ENCODE assay signal across 24 cellular contexts in the genomic region with DNA sequence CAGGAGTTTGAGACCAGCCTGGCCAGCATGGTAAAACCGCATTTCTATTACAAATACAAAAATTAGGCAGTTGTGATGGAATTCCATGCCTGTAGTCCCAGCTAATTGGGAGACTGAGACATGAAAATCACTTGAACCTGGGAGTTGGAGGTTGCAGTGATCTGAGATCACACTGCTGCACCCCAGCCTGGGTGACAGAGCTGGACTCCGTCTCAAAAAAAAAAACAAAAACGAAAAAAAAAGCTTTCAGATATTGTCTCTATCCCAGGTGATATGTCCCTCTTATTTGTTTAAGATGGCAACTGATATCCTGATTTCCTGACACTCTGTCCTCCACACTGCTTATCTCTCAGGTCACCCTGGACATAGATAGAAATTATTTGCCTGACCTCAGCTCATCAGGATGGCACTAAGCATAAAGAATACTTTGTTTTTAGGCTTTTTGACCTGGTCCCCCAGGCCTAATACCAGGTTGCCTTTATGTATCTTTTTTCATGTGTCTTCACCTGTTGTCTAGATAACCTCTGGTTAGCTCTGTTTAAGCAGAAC.
A peak's percentile ranks its signal among the peaks of the same experiment; 100 is the strongest.
DNase-seq lines count a peak whose midpoint lies in the region; ATAC-seq, FAIRE-seq and TF ChIP-seq lines count a peak whose summit lies in the region.
"Had no signal": no experiment of that assay in that cellular context is flagged by ENCODE, and none has a peak within 500 bp of the region (broad histone marks: within the 10 kb centered on the region; RNA-seq: fewer than 3 reads in every experiment).

No MANE protein-coding gene starts in this region.

- no peaks in the 10 kb centered on the region for H3K27me3 ChIP-seq in HepG2 (ENCODE audit: control insufficient read depth in 1 of 2, insufficient read depth in 2 of 2, low read length in 2 of 2)
- no peaks in the 10 kb centered on the region for H3K27me3 ChIP-seq in right lobe of liver
- H3K27me3 ChIP-seq: BLaER1 treated with 17β-estradiol and CSF1 and Interleukin-3, amounts not matched to agents 10 nM and 100 nM had no signal

- H3K4me2 ChIP-seq in HepG2 (ENCODE audit: low read depth, low read length) = peak overlapping the region; percentile 22; the same call in 1 of the 2 replicates
- H3K4me2 ChIP-seq: A549; BLaER1 treated with 17β-estradiol and CSF1 and Interleukin-3, amounts not matched to agents 10 nM and 100 nM had no signal

- no peaks in the 10 kb centered on the region for H4K20me1 ChIP-seq in HepG2 (ENCODE audit: insufficient read depth, low read length)
- H4K20me1 ChIP-seq: BLaER1 treated with 17β-estradiol and CSF1 and Interleukin-3, amounts not matched to agents 10 nM and 100 nM had no signal

- no peaks in the 10 kb centered on the region for H3K36me3 ChIP-seq in HepG2 (replicated peaks in 1 of 2; ENCODE audit: control insufficient read depth in 1 of 2, insufficient read depth in 2 of 2, low read length in 2 of 2)
- no peaks in the 10 kb centered on the region for H3K36me3 ChIP-seq in right lobe of liver
- H3K36me3 ChIP-seq: BLaER1 treated with 17β-estradiol and CSF1 and Interleukin-3, amounts not matched to agents 10 nM and 100 nM had no signal

- DNase-seq in HepG2 (ENCODE audit: low spot score) (peak; percentile 35), right lobe of liver (no peak), NCI-H146 treated with DMSO at 0.1 percent for 48 hours (lab: John Stamatoyannopoulos, UW; ENCODE audit: unreplicated experiment) (peak; percentile 26), WTC11 (ENCODE audit: low spot score) (no peak), SHP77 (lab: John Stamatoyannopoulos, UW) (no peak), DMS53 treated with DMSO at 0.1 percent for 48 hours (lab: John Stamatoyannopoulos, UW; ENCODE audit: unreplicated experiment) (no peak)
- DNase-seq: AML-193; Caco-2; Calu3; CD4-positive, alpha-beta T cell; CD8-positive, alpha-beta T cell; DMS79; DND-41; EL; GF-D8 had no signal

- peak overlapping the region; percentile 33; the same call in 1 of the 2 replicates for H3K27ac Mint-ChIP-seq in WTC11
- H3K27ac Mint-ChIP-seq: B cell; CD4-positive, alpha-beta T cell; CD8-positive, alpha-beta T cell had no signal

- no peaks in the 10 kb centered on the region for H3K9me3 Mint-ChIP-seq in WTC11
- H3K9me3 Mint-ChIP-seq: CD8-positive, alpha-beta T cell had no signal

- intact Hi-C loops in HepG2 (cut with micrococcal nuclease; ENCODE audit: unreplicated experiment) = loop anchor here (5.0 to 10.0 kb wide), 2 partner anchors 221 to 284 kb away; no protein-coding TSS in a partner anchor
- intact Hi-C loops in right lobe of liver (cut with DNase I) = no loop called here

- H3K27me3 Mint-ChIP-seq in WTC11 (ENCODE audit: low read depth) = no peaks in the 10 kb centered on the region
- H3K27me3 Mint-ChIP-seq: B cell; CD4-positive, alpha-beta T cell had no signal

- no peak for FAIRE-seq in HepG2 (lab: Jason Lieb, UNC)
- FAIRE-seq: A549, D721Med, GM12878, GM12892, GM18507 had no signal

- TF ChIP-seq CTCF in HepG2 (CRISPR knock-in tag; IDR thresholded peaks at IDR 0.05) (no peak), right lobe of liver (IDR thresholded peaks at IDR 0.05) (no peak), WTC11 (IDR thresholded peaks at IDR 0.05) (no peak)

- H3K4me3 ChIP-seq in HepG2 (replicated peaks in 1 of 3; ENCODE audit: insufficient read depth in 1 of 3, low read depth in 2 of 3, low read length in 3 of 3) = no peak overlapping the region
- no peak overlapping the region for H3K4me3 ChIP-seq in right lobe of liver
- H3K4me3 ChIP-seq: A549; BLaER1 treated with 17β-estradiol and CSF1 and Interleukin-3, amounts not matched to agents 10 nM and 100 nM; GM12878 had no signal

- POLR2A ChIA-PET in HepG2 (lab: Yijun Ruan, JAX) (no interaction called here), WTC11 (lab: Charles Lee) (no interaction called here)

- no peak overlapping the region for H3K9ac ChIP-seq in HepG2 (ENCODE audit: insufficient read depth, low read depth, low read length)
- H3K9ac ChIP-seq: BLaER1 treated with 17β-estradiol and CSF1 and Interleukin-3, amounts not matched to agents 10 nM and 100 nM had no signal

- TF ChIP-seq POLR2A in HepG2 (IDR thresholded peaks at IDR 0.05; ENCODE audit: insufficient read depth in 1 of 2, low read depth in 2 of 2, low read length in 2 of 2) (no peak), right lobe of liver (IDR thresholded peaks at IDR 0.05) (no peak)

- H3K4me3 Mint-ChIP-seq in WTC11 = no peak overlapping the region
- H3K4me3 Mint-ChIP-seq: B cell; CD4-positive, alpha-beta T cell; CD8-positive, alpha-beta T cell had no signal

- TF ChIP-seq EP300 in HepG2 (IDR thresholded peaks at IDR 0.05; ENCODE audit: low read depth in 2 of 2, low read length in 2 of 2) (0 out of 4 replicates have a peak, but pooled peaks of 1 of the 2 experiments have one; percentile 10), HepG2 (CRISPR knock-in tag; IDR thresholded peaks at IDR 0.05; ENCODE audit: borderline replicate concordance) (no peak)

- peaks cover 22% of the 10 kb centered on the region for H3K4me1 Mint-ChIP-seq in WTC11
- H3K4me1 Mint-ChIP-seq: B cell had no signal

- 10% methylated on average over 3 of the region's 3 CpGs for WGBS in HepG2 (ENCODE audit: low lambda C conversion rate)
- 59% methylated on average over 3 of the region's 3 CpGs for WGBS in right lobe of liver (ENCODE audit: insufficient coverage, low coverage, low lambda C conversion rate, missing lambda C conversion rate)

- no peaks in the 10 kb centered on the region for H3K36me3 Mint-ChIP-seq in WTC11
- H3K36me3 Mint-ChIP-seq: CD8-positive, alpha-beta T cell had no signal

- peak; percentile 83 for ATAC-seq in HepG2
- ATAC-seq in right lobe of liver = no peak
- no peak for ATAC-seq in WTC11
- ATAC-seq: A549; CD8-positive, alpha-beta T cell; GM12878 had no signal

- H3K9me3 ChIP-seq in HepG2 (ENCODE audit: low read length) (no peaks in the 10 kb centered on the region), right lobe of liver (no peaks in the 10 kb centered on the region)
- H3K9me3 ChIP-seq: A549; BLaER1 treated with 17β-estradiol and CSF1 and Interleukin-3, amounts not matched to agents 10 nM and 100 nM; Caco-2 had no signal

- no peak for TF ChIP-seq RAD21 in HepG2 (CRISPR knock-in tag; IDR thresholded peaks at IDR 0.05)

- H3K4me1 ChIP-seq in HepG2 (ENCODE audit: insufficient read depth, low read length) (peaks cover 11% of the 10 kb centered on the region), right lobe of liver (no peaks in the 10 kb centered on the region)
- H3K4me1 ChIP-seq: A549; BLaER1 treated with 17β-estradiol and CSF1 and Interleukin-3, amounts not matched to agents 10 nM and 100 nM; Caco-2 had no signal

- H3K27ac ChIP-seq in HepG2 (ENCODE audit: extremely low read length, insufficient read depth, low read length) (no peak overlapping the region), right lobe of liver (no peak overlapping the region)
- H3K27ac ChIP-seq: 22Rv1; A549; BLaER1 treated with 17β-estradiol and CSF1 and Interleukin-3, amounts not matched to agents 10 nM and 100 nM; C4-2B had no signal

- in situ Hi-C loops in HepG2 (cut with HindIII; ENCODE audit: extremely low pct_ligation_motif_present, low pct_unique_long_range_greater_than_20kb) = no loop called here

- CTCF ChIA-PET in HepG2 (lab: Yijun Ruan, JAX; ENCODE audit: low intra/inter-chr PET ratio, low total read pairs) = interaction anchor here (1.8 kb wide), 1 partner anchor 907 kb away, joined by 8 read pairs; no protein-coding TSS in a partner anchor
- CTCF ChIA-PET in WTC11 (lab: Charles Lee) = interaction anchor here (0.6 kb wide), 1 partner anchor 663 kb away, joined by 3 read pairs; no protein-coding TSS in a partner anchor

- no peaks in the 10 kb centered on the region for H3K79me2 ChIP-seq in HepG2 (ENCODE audit: insufficient read depth, low read length)

- no peak overlapping the region for H2AFZ ChIP-seq in HepG2 (ENCODE audit: low read length)

- no TSS peak for BruUV-seq in HepG2 (replicated peaks; lab: Mats Ljungman, UMichigan)

TF ChIP-seq in HepG2, 621 proteins besides CTCF, POLR2A, EP300 and RAD21 (continues in another document):
- TF ChIP-seq ZNF775 (CRISPR knock-in tag; IDR thresholded peaks at IDR 0.05; ENCODE audit: borderline replicate concordance) = no peak
- 0 out of 2 replicates have a peak, but pooled peaks have one; percentile 4 for TF ChIP-seq HNF4A (CRISPR knock-in tag; IDR thresholded peaks at IDR 0.05)
- no peak for TF ChIP-seq RXRA (CRISPR knock-in tag; IDR thresholded peaks at IDR 0.05)
- TF ChIP-seq FOXP1 (IDR thresholded peaks at IDR 0.05) = no peak
- peak; percentile 45; the same call in 1 of the 2 replicates for TF ChIP-seq FOXP1 (CRISPR knock-in tag; IDR thresholded peaks at IDR 0.05)
- no peak for TF ChIP-seq ZNF562 (CRISPR knock-in tag; IDR thresholded peaks at IDR 0.05; ENCODE audit: borderline replicate concordance)
- TF ChIP-seq PITX1 (CRISPR knock-in tag; IDR thresholded peaks at IDR 0.05) = peak; percentile 40; the same call in 1 of the 2 replicates
- peak; percentile 60 for TF ChIP-seq TBX2 (CRISPR knock-in tag; IDR thresholded peaks at IDR 0.05; ENCODE audit: borderline replicate concordance)
- TF ChIP-seq ISL2 (CRISPR knock-in tag; IDR thresholded peaks at IDR 0.05) = peak; percentile 77
- no peak for TF ChIP-seq MED8 (CRISPR knock-in tag; IDR thresholded peaks at IDR 0.05; ENCODE audit: insufficient replicate concordance)

TF ChIP-seq in WTC11, 78 proteins besides CTCF, POLR2A, EP300 and RAD21 (continues in another document):
- no peak for TF ChIP-seq MXD4 (CRISPR knock-in tag; IDR thresholded peaks at IDR 0.05; ENCODE audit: borderline replicate concordance)
- no peak for TF ChIP-seq ELF4 (CRISPR knock-in tag; IDR thresholded peaks at IDR 0.05; ENCODE audit: low read depth)
- TF ChIP-seq ZBTB21 (CRISPR knock-in tag; IDR thresholded peaks at IDR 0.05; ENCODE audit: borderline replicate concordance) = no peak
- no peak for TF ChIP-seq CREB1 (CRISPR knock-in tag; IDR thresholded peaks at IDR 0.05)
- TF ChIP-seq, protein P1, sequence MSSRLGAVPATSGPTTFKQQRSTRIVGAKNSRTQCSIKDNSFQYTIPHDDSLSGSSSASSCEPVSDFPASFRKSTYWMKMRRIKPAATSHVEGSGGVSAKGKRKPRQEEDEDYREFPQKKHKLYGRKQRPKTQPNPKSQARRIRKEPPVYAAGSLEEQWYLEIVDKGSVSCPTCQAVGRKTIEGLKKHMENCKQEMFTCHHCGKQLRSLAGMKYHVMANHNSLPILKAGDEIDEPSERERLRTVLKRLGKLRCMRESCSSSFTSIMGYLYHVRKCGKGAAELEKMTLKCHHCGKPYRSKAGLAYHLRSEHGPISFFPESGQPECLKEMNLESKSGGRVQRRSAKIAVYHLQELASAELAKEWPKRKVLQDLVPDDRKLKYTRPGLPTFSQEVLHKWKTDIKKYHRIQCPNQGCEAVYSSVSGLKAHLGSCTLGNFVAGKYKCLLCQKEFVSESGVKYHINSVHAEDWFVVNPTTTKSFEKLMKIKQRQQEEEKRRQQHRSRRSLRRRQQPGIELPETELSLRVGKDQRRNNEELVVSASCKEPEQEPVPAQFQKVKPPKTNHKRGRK (CRISPR knock-in tag; IDR thresholded peaks at IDR 0.05; ENCODE audit: borderline replicate concordance) = no peak

Comparison
In these comparisons a context has a peak if more than half of its experiments do, and no peak if none do; other contexts are left out.
1. DNase-seq: peak in HepG2 (single experiment) and NCI-H146 treated with DMSO at 0.1 percent for 48 hours (single experiment); none in right lobe of liver (0 of 3), WTC11 (single experiment), SHP77 (0 of 2) and DMS53 treated with DMSO at 0.1 percent for 48 hours (single experiment).
2. Of the 50 proteins assayed by ChIP-seq in both HepG2 and WTC11: peak only in HepG2: FOXP4; only in WTC11: none; in both: none; in neither: 48; mixed calls (peak in some experiments, not most) for 1.